Comparison of ENCODE assay signal across 36 cellular contexts in genomic region chr4:138908134-138908533, GRCh38.
"Had no signal": no experiment of that assay in that cellular context is flagged by ENCODE, and none has a peak within 500 bp of the region (broad histone marks: within the 10 kb centered on the region; RNA-seq: fewer than 3 reads in every experiment).

No MANE protein-coding gene starts in this region.

- H3K36me3 Mint-ChIP-seq: activated naive CD8-positive, alpha-beta T cell; brain had no signal

- H3K9me3 Mint-ChIP-seq: activated CD4-positive, alpha-beta T cell treated with anti-CD3 and anti-CD28 coated beads, Interleukin-2, amount 10 ng/mL, durations not matched to agents 7 days and 5 days; activated naive CD8-positive, alpha-beta T cell treated with anti-CD3 and anti-CD28 coated beads, Interleukin-2, amount 50 U/mL, for 24 hours; activated T-cell treated with anti-CD3 and anti-CD28 coated beads, Interleukin-2, amount 50 U/mL, for 24 hours; activated T-helper 2 cell treated with anti-CD3 and anti-CD28 coated beads, Interferon-gamma antibody, Interleukin-2, Interleukin-4, amounts not matched to agents 10 μg/mL and 5 μg/mL and 100 μg/mL, durations not matched to agents 14 hours and 24 hours and 36 hours had no signal

- FAIRE-seq: colon, RCC 7860, TTC549 had no signal

- H3K4me3 Mint-ChIP-seq: activated CD4-positive, alpha-beta T cell treated with anti-CD3 and anti-CD28 coated beads for 36 hours; activated CD4-positive, alpha-beta T cell treated with anti-CD3 and anti-CD28 coated beads, Interleukin-2, amount 10 ng/mL, durations not matched to agents 7 days and 5 days; activated CD8-positive, alpha-beta T cell treated with anti-CD3 and anti-CD28 coated beads, Interleukin-2, amount 10 ng/mL, durations not matched to agents 7 days and 5 days; activated naive CD8-positive, alpha-beta T cell; activated naive CD8-positive, alpha-beta T cell treated with anti-CD3 and anti-CD28 coated beads, Interleukin-2, amount 50 U/mL, for 24 hours; activated T-cell treated with anti-CD3 and anti-CD28 coated beads, Interleukin-2, amount 50 U/mL, for 24 hours; brain; WTC11 had no signal

- H3K27me3 ChIP-seq: MG63 had no signal

- DNase-seq: activated CD4-positive, alpha-beta T cell treated with anti-CD3 and anti-CD28 coated beads for 36 hours; activated CD4-positive, alpha-beta T cell treated with anti-CD3 and anti-CD28 coated beads, Interleukin-2, amount 10 ng/mL, durations not matched to agents 7 days and 5 days; activated CD4-positive, alpha-beta T cell treated with anti-CD3 and anti-CD28 coated beads, Interleukin-2, amount 50 U/mL, for 48 hours; activated CD8-positive, alpha-beta T cell treated with anti-CD3 and anti-CD28 coated beads, Interleukin-2, amount 10 ng/mL, durations not matched to agents 7 days and 5 days; activated gamma-delta T cell; activated naive CD4-positive, alpha-beta T cell treated with Interleukin-2 at 50 U/mL for 16 hours; activated naive CD8-positive, alpha-beta T cell treated with anti-CD3 and anti-CD28 coated beads, Interleukin-2, amount 50 U/mL, for 24 hours; activated T-cell treated with anti-CD3 and anti-CD28 coated beads, Interleukin-2, amount 50 U/mL, for 24 hours; anterior cingulate cortex; central memory CD4-positive, alpha-beta T cell; Karpas-422; MG63; NCI-H1048; NCI-H1105 treated with DMSO at 0.1 percent for 48 hours; NCI-H1436; NCI-H1694; NCI-H1930; NCI-H2107; NCI-H2171; NCI-H510A; NCI-H526; NCI-H748 treated with DMSO at 0.1 percent for 48 hours; PC-9; SIG-M5; T-helper 1 cell had no signal

- H3K27ac ChIP-seq: PC-9, RWPE1 had no signal

- H3K4me3 ChIP-seq: MG63, PC-9 had no signal

- H3K36me3 ChIP-seq: MG63 had no signal

- H3K27ac Mint-ChIP-seq: activated CD4-positive, alpha-beta T cell treated with anti-CD3 and anti-CD28 coated beads for 36 hours; activated CD4-positive, alpha-beta T cell treated with anti-CD3 and anti-CD28 coated beads, Interleukin-2, amount 10 ng/mL, durations not matched to agents 7 days and 5 days; activated CD8-positive, alpha-beta T cell treated with anti-CD3 and anti-CD28 coated beads, Interleukin-2, amount 10 ng/mL, durations not matched to agents 7 days and 5 days; activated naive CD8-positive, alpha-beta T cell; activated naive CD8-positive, alpha-beta T cell treated with anti-CD3 and anti-CD28 coated beads, Interleukin-2, amount 50 U/mL, for 24 hours; activated T-cell treated with anti-CD3 and anti-CD28 coated beads, Interleukin-2, amount 50 U/mL, for 24 hours; activated T-helper 2 cell treated with anti-CD3 and anti-CD28 coated beads, Interferon-gamma antibody, Interleukin-2, Interleukin-4, amounts not matched to agents 10 μg/mL and 5 μg/mL and 100 μg/mL, durations not matched to agents 14 hours and 24 hours and 36 hours; WTC11 had no signal

- H3K4me2 ChIP-seq: PC-9 had no signal

- H2AFZ ChIP-seq: PC-9 had no signal

- H3K27me3 Mint-ChIP-seq: activated CD4-positive, alpha-beta T cell treated with anti-CD3 and anti-CD28 coated beads, Interleukin-2, amount 10 ng/mL, durations not matched to agents 7 days and 5 days; activated naive CD8-positive, alpha-beta T cell; activated naive CD8-positive, alpha-beta T cell treated with anti-CD3 and anti-CD28 coated beads, Interleukin-2, amount 50 U/mL, for 24 hours; activated T-cell treated with anti-CD3 and anti-CD28 coated beads, Interleukin-2, amount 50 U/mL, for 24 hours; brain had no signal

- H3K9me3 ChIP-seq: MG63 had no signal

- H3K4me1 Mint-ChIP-seq: activated CD4-positive, alpha-beta T cell treated with anti-CD3 and anti-CD28 coated beads for 36 hours; activated CD4-positive, alpha-beta T cell treated with anti-CD3 and anti-CD28 coated beads, Interleukin-2, amount 10 ng/mL, durations not matched to agents 7 days and 5 days; activated naive CD8-positive, alpha-beta T cell treated with anti-CD3 and anti-CD28 coated beads, Interleukin-2, amount 50 U/mL, for 24 hours had no signal

- ATAC-seq: activated CD4-positive, alpha-beta T cell treated with anti-CD3 and anti-CD28 coated beads for 36 hours; activated CD4-positive, CD25-positive, alpha-beta regulatory T cell treated with anti-CD3 and anti-CD28 coated beads, Interleukin-2, amount 50 U/mL, for 24 hours; activated CD8-positive, alpha-beta T cell treated with anti-CD3 and anti-CD28 coated beads, Interleukin-2, amount 10 ng/mL, durations not matched to agents 7 days and 5 days; activated naive CD8-positive, alpha-beta T cell treated with anti-CD3 and anti-CD28 coated beads, Interleukin-2, amount 50 U/mL, for 24 hours; Right ventricle myocardium inferior; SK-N-SH treated with all-trans-retinoic acid at 6 μM for 48 hours; WTC11 had no signal
